Comparison of ENCODE assay signal across 30 cellular contexts in genomic region chr11:106786251-106786650, GRCh38.
A peak's percentile ranks its signal among the peaks of the same experiment; 100 is the strongest.
DNase-seq lines count a peak whose midpoint lies in the region; ATAC-seq and TF ChIP-seq lines count a peak whose summit lies in the region.
"Had no signal": no experiment of that assay in that cellular context is flagged by ENCODE, and none has a peak within 500 bp of the region (broad histone marks: within the 10 kb centered on the region; RNA-seq: fewer than 3 reads in every experiment).

No MANE protein-coding gene starts in this region.

- no peak overlapping the region for H3K4me3 Mint-ChIP-seq in neural progenitor cell
- H3K4me3 Mint-ChIP-seq: immature natural killer cell, naive B cell, T-cell had no signal

- no peaks in the 10 kb centered on the region for H3K36me3 ChIP-seq in mesenchymal stem cell (ENCODE audit: control insufficient read depth in 1 of 2, insufficient read depth in 2 of 2, low read depth in 1 of 2, low read length in 2 of 2)
- no peaks in the 10 kb centered on the region for H3K36me3 ChIP-seq in neural progenitor cell
- H3K36me3 ChIP-seq: BLaER1, gastrocnemius medialis, left lung, SJCRH30, upper lobe of left lung had no signal

- H3K36me3 Mint-ChIP-seq in neural progenitor cell, result peaks cover 3% of the 10 kb centered on the region
- H3K36me3 Mint-ChIP-seq: naive B cell, T-cell had no signal

- H4K91ac ChIP-seq in mesenchymal stem cell (ENCODE audit: low read length), result no peak overlapping the region

- no peak overlapping the region for H3K14ac ChIP-seq in mesenchymal stem cell (ENCODE audit: low read length in 2 of 2)

- H3K27ac Mint-ChIP-seq in neural progenitor cell, result no peak overlapping the region
- H3K27ac Mint-ChIP-seq: immature natural killer cell, naive B cell, T-cell had no signal

- no peaks in the 10 kb centered on the region for H3K4me1 ChIP-seq in mesenchymal stem cell (ENCODE audit: control insufficient read depth, insufficient read depth, low read depth, low read length)
- no peaks in the 10 kb centered on the region for H3K4me1 ChIP-seq in neural progenitor cell
- H3K4me1 ChIP-seq: BLaER1, psoas muscle, SJCRH30, upper lobe of left lung had no signal

- no peaks in the 10 kb centered on the region for H3K4me1 Mint-ChIP-seq in neural progenitor cell
- H3K4me1 Mint-ChIP-seq: immature natural killer cell, naive B cell, T-cell had no signal

- H3K4me2 ChIP-seq in mesenchymal stem cell (ENCODE audit: low read length, poor library complexity, severe bottlenecking), result no peak overlapping the region
- H3K4me2 ChIP-seq in neural progenitor cell, result no peak overlapping the region
- H3K4me2 ChIP-seq: BLaER1 had no signal

- H3K18ac ChIP-seq in mesenchymal stem cell (ENCODE audit: low read depth in 1 of 2, low read length in 2 of 2), result no peak overlapping the region

- H2AK5ac ChIP-seq in mesenchymal stem cell (ENCODE audit: low read length, severe bottlenecking), result no peak overlapping the region

- H3K4me3 ChIP-seq in fibroblast of mammary gland (ENCODE audit: control insufficient read depth, low read depth, low read length), result no peak overlapping the region
- H3K4me3 ChIP-seq in mesenchymal stem cell (ENCODE audit: insufficient read depth in 1 of 2, low read depth in 1 of 2, low read length in 2 of 2), result no peak overlapping the region
- no peak overlapping the region for H3K4me3 ChIP-seq in neural progenitor cell
- H3K4me3 ChIP-seq: BLaER1, gastrocnemius medialis, left lung, psoas muscle, SJCRH30, skin epidermis, upper lobe of left lung had no signal

- TF ChIP-seq CTCF in fibroblast of mammary gland (conservative IDR thresholded peaks at IDR 0.05; ENCODE audit: control insufficient read depth, insufficient read depth, low read depth, low read length), result no peak
- TF ChIP-seq CTCF in neural progenitor cell (IDR thresholded peaks at IDR 0.05), result no peak

- peaks cover 6% of the 10 kb centered on the region for H3K9me3 ChIP-seq in mesenchymal stem cell (ENCODE audit: control insufficient read depth, low read length)
- H3K9me3 ChIP-seq in neural progenitor cell (ENCODE audit: low read depth), result no peaks in the 10 kb centered on the region
- H3K9me3 ChIP-seq: BLaER1, gastrocnemius medialis, psoas muscle, SJCRH30, upper lobe of left lung had no signal

- no peak overlapping the region for H4K8ac ChIP-seq in mesenchymal stem cell (ENCODE audit: low read length)

- H4K20me1 ChIP-seq in neural progenitor cell (ENCODE audit: low read depth), result no peaks in the 10 kb centered on the region
- H4K20me1 ChIP-seq: BLaER1 had no signal

- H3K23ac ChIP-seq in mesenchymal stem cell (ENCODE audit: low read length in 2 of 2), result no peak overlapping the region

- no peak overlapping the region for H2BK5ac ChIP-seq in mesenchymal stem cell (ENCODE audit: low read depth, low read length, poor library complexity, severe bottlenecking)

- H3K79me2 ChIP-seq in neural progenitor cell (ENCODE audit: low read depth), result no peaks in the 10 kb centered on the region

- H3K27me3 Mint-ChIP-seq in neural progenitor cell (ENCODE audit: insufficient read depth, low read depth), result no peaks in the 10 kb centered on the region
- H3K27me3 Mint-ChIP-seq: naive B cell, T-cell had no signal

- H3F3A ChIP-seq in neural progenitor cell (ENCODE audit: low read depth), result no peaks in the 10 kb centered on the region

- H3K9ac ChIP-seq in mesenchymal stem cell (ENCODE audit: low read length) (no peak overlapping the region), neural progenitor cell (no peak overlapping the region)
- H3K9ac ChIP-seq: BLaER1 had no signal

- H3K27me3 ChIP-seq in mesenchymal stem cell (ENCODE audit: control insufficient read depth in 1 of 2, insufficient read depth in 1 of 2, low read length in 2 of 2), result peaks cover 0 to 5% of the 10 kb centered on the region in 2 experiments
- no peaks in the 10 kb centered on the region for H3K27me3 ChIP-seq in neural progenitor cell
- H3K27me3 ChIP-seq: BLaER1, gastrocnemius medialis, left lung, SJCRH30, upper lobe of left lung had no signal

- no peak overlapping the region for H2BK12ac ChIP-seq in mesenchymal stem cell (ENCODE audit: low read length in 2 of 2)

- H2AFZ ChIP-seq in mesenchymal stem cell (ENCODE audit: low read depth, low read length), result no peak overlapping the region
- H2AFZ ChIP-seq in neural progenitor cell (replicated peaks), result no peak overlapping the region

- H3K9me3 Mint-ChIP-seq in neural progenitor cell, result peaks cover 3% of the 10 kb centered on the region

- H3K4ac ChIP-seq in mesenchymal stem cell (ENCODE audit: low read depth in 1 of 2, low read length in 2 of 2), result no peak overlapping the region

- no peak overlapping the region for H2BK15ac ChIP-seq in mesenchymal stem cell (ENCODE audit: low read depth, poor library complexity, severe bottlenecking)

- no peak overlapping the region for H2BK120ac ChIP-seq in mesenchymal stem cell (ENCODE audit: low read depth, low read length)

- peak; percentile 10 for DNase-seq in HCEC 1CT
- peak; percentile 56 for DNase-seq in astrocyte of the hippocampus (ENCODE audit: low read depth, low spot score)
- DNase-seq in fibroblast of mammary gland (ENCODE audit: low read depth), result peak; percentile 10
- DNase-seq in mesenchymal stem cell, result peak; percentile 21
- no peak for DNase-seq in KBM-7
- no peak for DNase-seq in neural progenitor cell (ENCODE audit: low spot score)
- DNase-seq: ACHN; activated CD4-positive, alpha-beta T cell treated with anti-CD3 and anti-CD28 coated beads, Interleukin-2, amount 50 U/mL, for 48 hours; activated naive CD4-positive, alpha-beta T cell treated with anti-CD3 and anti-CD28 coated beads, Interleukin-2, amount 50 U/mL, for 16 hours; aorta; DMS153; effector CD8-positive, alpha-beta T cell; gastrocnemius medialis; hypothalamus; immature natural killer cell; left lung; naive B cell; NCI-H1092 treated with DMSO at 0.1 percent for 48 hours; NCI-H1930; NCI-H69; nucleus accumbens; psoas muscle; SJCRH30; T-cell; upper lobe of left lung had no signal

- H3K27ac ChIP-seq in mesenchymal stem cell (ENCODE audit: low read length, poor library complexity, severe bottlenecking) (no peak overlapping the region), neural progenitor cell (no peak overlapping the region)
- H3K27ac ChIP-seq: BLaER1, gastrocnemius medialis, left lung, psoas muscle, SJCRH30, skin epidermis, upper lobe of left lung had no signal

- in situ Hi-C loops in KBM-7 (cut with MboI; ENCODE audit: low pct_unique_long_range_greater_than_20kb, low sequenced_read_pairs), result no loop called here

- no peaks in the 10 kb centered on the region for H3K79me1 ChIP-seq in mesenchymal stem cell (replicated peaks; ENCODE audit: low read length, poor library complexity, severe bottlenecking)

- 67% methylated on average over 1 of the region's 2 CpGs for WGBS in mesenchymal stem cell

- ATAC-seq in HG03039 (IDR thresholded peaks at IDR 0.05; ENCODE audit: unreplicated experiment), result no peak
- no peak for ATAC-seq in HG03280 (IDR thresholded peaks at IDR 0.05; ENCODE audit: unreplicated experiment)
- ATAC-seq: activated CD4-positive, CD25-positive, alpha-beta regulatory T cell treated with anti-CD3 and anti-CD28 coated beads, Interleukin-2, amount 50 U/mL, for 24 hours; gastrocnemius medialis; left lung; T-cell had no signal

Comparison
In these comparisons a context has a peak if more than half of its experiments do, and no peak if none do; other contexts are left out.
1. DNase-seq: peak in HCEC 1CT (single experiment), astrocyte of the hippocampus (single experiment), fibroblast of mammary gland (single experiment) and mesenchymal stem cell (single experiment); none in KBM-7 (single experiment) and neural progenitor cell (single experiment).